In the genomic region with DNA sequence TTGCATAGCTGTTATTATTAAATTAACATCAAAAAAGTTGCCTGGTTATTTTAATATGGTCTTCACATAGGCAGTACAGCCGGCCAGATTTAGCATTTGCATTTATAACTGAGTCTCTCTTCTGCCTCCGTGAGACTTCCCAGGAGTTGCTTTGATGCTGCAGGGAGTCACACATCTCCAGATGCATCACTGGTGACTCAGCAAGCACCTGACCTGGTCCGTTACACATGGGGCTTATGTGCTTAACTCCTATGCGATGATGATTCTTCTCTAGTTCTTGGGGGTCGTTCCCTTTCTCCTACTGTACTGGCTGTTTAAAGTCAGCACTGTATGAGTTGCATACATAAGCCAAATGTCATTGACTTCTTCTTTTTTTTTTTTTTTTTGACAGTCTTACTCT, we compare ENCODE assay signal across 14 cellular contexts. TPM values are rescaled to one million over a fixed set of nuclear protein-coding genes. Genes with fewer than 3 reads are reported as not detected.
DNase-seq lines count a peak whose midpoint lies in the region; ATAC-seq and TF ChIP-seq lines count a peak whose summit lies in the region.
"Had no signal": no experiment of that assay in that cellular context is flagged by ENCODE, and none has a peak within 500 bp of the region (broad histone marks: within the 10 kb centered on the region; RNA-seq: fewer than 3 reads in every experiment).

No MANE protein-coding gene starts in this region.

- H3K36me3 ChIP-seq in A673 (ENCODE audit: insufficient read depth, low read length, poor library complexity, severe bottlenecking) = no peaks in the 10 kb centered on the region
- H3K36me3 ChIP-seq: pancreas, upper lobe of right lung had no signal

- H3K4me3 ChIP-seq in A673 (ENCODE audit: low read depth, low read length, poor library complexity, severe bottlenecking) = no peak overlapping the region
- H3K4me3 ChIP-seq: pancreas, upper lobe of right lung had no signal

- H3K27me3 ChIP-seq in A673 (replicated peaks; ENCODE audit: insufficient read depth, low read depth, low read length, poor library complexity) = no peaks in the 10 kb centered on the region
- H3K27me3 ChIP-seq: pancreas, upper lobe of right lung had no signal

- intact Hi-C loops in A673 (cut with micrococcal nuclease; ENCODE audit: unreplicated experiment) = no loop called here

- no TSS peak for BruUV-seq in A673 (replicated peaks; lab: Mats Ljungman, UMichigan)

- H3K27me3 Mint-ChIP-seq in activated naive CD8-positive, alpha-beta T cell treated with anti-CD3 and anti-CD28 coated beads, Interleukin-2, amount 50 U/mL, for 24 hours = peaks cover 16% of the 10 kb centered on the region
- peaks cover 3% of the 10 kb centered on the region for H3K27me3 Mint-ChIP-seq in activated naive CD8-positive, alpha-beta T cell treated with anti-CD3 and anti-CD28 coated beads for 36 hours

- no peak for TF ChIP-seq CTCF in A673 (conservative IDR thresholded peaks at IDR 0.05; ENCODE audit: low read depth, low read length)

- no peak overlapping the region for H3K27ac Mint-ChIP-seq in activated naive CD8-positive, alpha-beta T cell treated with anti-CD3 and anti-CD28 coated beads, Interleukin-2, amount 50 U/mL, for 24 hours
- H3K27ac Mint-ChIP-seq in activated naive CD8-positive, alpha-beta T cell treated with anti-CD3 and anti-CD28 coated beads for 36 hours = no peak overlapping the region
- H3K27ac Mint-ChIP-seq: B cell, T-helper 17 cell had no signal

- H3K4me1 ChIP-seq in A673 (ENCODE audit: insufficient read depth, low read length, poor library complexity, severe bottlenecking) = peaks cover 7% of the 10 kb centered on the region

- no peaks in the 10 kb centered on the region for H3K9me3 ChIP-seq in A673 (ENCODE audit: low read depth, low read length, poor library complexity, severe bottlenecking)
- H3K9me3 ChIP-seq: pancreas, upper lobe of right lung had no signal

- no peaks in the 10 kb centered on the region for H3K9me3 Mint-ChIP-seq in activated naive CD8-positive, alpha-beta T cell treated with anti-CD3 and anti-CD28 coated beads, Interleukin-2, amount 50 U/mL, for 24 hours
- H3K9me3 Mint-ChIP-seq in activated naive CD8-positive, alpha-beta T cell treated with anti-CD3 and anti-CD28 coated beads for 36 hours = no peaks in the 10 kb centered on the region

- DNase-seq in activated naive CD8-positive, alpha-beta T cell treated with anti-CD3 and anti-CD28 coated beads, Interleukin-2, amount 50 U/mL, for 24 hours = no peak
- DNase-seq in activated naive CD8-positive, alpha-beta T cell treated with anti-CD3 and anti-CD28 coated beads for 36 hours = no peak
- DNase-seq in SW 1271 (lab: John Stamatoyannopoulos, UW) (peak; percentile 18 to 47), fibroblast of the conjunctiva (ENCODE audit: low read depth) (peak; percentile 29), substantia nigra (lab: John Stamatoyannopoulos, UW) (no peak), NCI-H2196 treated with DMSO at 0.1 percent for 48 hours (lab: John Stamatoyannopoulos, UW; ENCODE audit: unreplicated experiment) (no peak), COLO668 (lab: John Stamatoyannopoulos, UW; ENCODE audit: unreplicated experiment) (no peak), A673 (ENCODE audit: low spot score) (no peak)
- DNase-seq: cortex of kidney, pancreas, T-helper 17 cell, upper lobe of right lung had no signal

- H3K36me3 Mint-ChIP-seq in activated naive CD8-positive, alpha-beta T cell treated with anti-CD3 and anti-CD28 coated beads, Interleukin-2, amount 50 U/mL, for 24 hours (ENCODE audit: low read depth) = no peaks in the 10 kb centered on the region
- no peaks in the 10 kb centered on the region for H3K36me3 Mint-ChIP-seq in activated naive CD8-positive, alpha-beta T cell treated with anti-CD3 and anti-CD28 coated beads for 36 hours

- ATAC-seq in activated naive CD8-positive, alpha-beta T cell treated with anti-CD3 and anti-CD28 coated beads, Interleukin-2, amount 50 U/mL, for 24 hours = peak; percentile 33
- ATAC-seq: pancreas, T-helper 17 cell, upper lobe of right lung had no signal

- H3K4me3 Mint-ChIP-seq in activated naive CD8-positive, alpha-beta T cell treated with anti-CD3 and anti-CD28 coated beads, Interleukin-2, amount 50 U/mL, for 24 hours = no peak overlapping the region
- no peak overlapping the region for H3K4me3 Mint-ChIP-seq in activated naive CD8-positive, alpha-beta T cell treated with anti-CD3 and anti-CD28 coated beads for 36 hours
- H3K4me3 Mint-ChIP-seq: B cell, T-helper 17 cell had no signal

- H3K4me1 Mint-ChIP-seq in activated naive CD8-positive, alpha-beta T cell treated with anti-CD3 and anti-CD28 coated beads, Interleukin-2, amount 50 U/mL, for 24 hours = no peaks in the 10 kb centered on the region
- no peaks in the 10 kb centered on the region for H3K4me1 Mint-ChIP-seq in activated naive CD8-positive, alpha-beta T cell treated with anti-CD3 and anti-CD28 coated beads for 36 hours

- POLR2A ChIA-PET in A673 (lab: Charles Lee; ENCODE audit: low non-redundant PET) = no interaction called here

- CTCF ChIA-PET in A673 (lab: Charles Lee) = no interaction called here

- H3K27ac ChIP-seq in substantia nigra (ENCODE audit: low read depth, low read length, poor library complexity, severe bottlenecking) (no peak overlapping the region), A673 (ENCODE audit: low read depth, low read length, poor library complexity, severe bottlenecking) (no peak overlapping the region)
- H3K27ac ChIP-seq: HL-60, pancreas, upper lobe of right lung had no signal

RNA-seq across cellular contexts. Expression of gene AKR1E2, which starts 13.1 kb away (rescaled TPM):
- total RNA-seq in activated naive CD8-positive, alpha-beta T cell treated with anti-CD3 and anti-CD28 coated beads for 36 hours = 1 to 10 TPM; 5.1 to 5.6 TPM
- 10.8 and 11.3 TPM in 2 replicates for total RNA-seq in A673 (2021)

Comparison
In these comparisons a context has a peak if more than half of its experiments do, and no peak if none do; other contexts are left out.
1. DNase-seq: peak in SW 1271 (2 of 2) and fibroblast of the conjunctiva (single experiment); none in activated naive CD8-positive, alpha-beta T cell treated with anti-CD3 and anti-CD28 coated beads, Interleukin-2, amount 50 U/mL, for 24 hours (single experiment), activated naive CD8-positive, alpha-beta T cell treated with anti-CD3 and anti-CD28 coated beads for 36 hours (single experiment), substantia nigra (0 of 49), NCI-H2196 treated with DMSO at 0.1 percent for 48 hours (single experiment), COLO668 (single experiment) and A673 (single experiment).